In genomic region chr12:123931686-123932321, GRCh38 we compare ENCODE assay signal across 15 cellular contexts. TPM values are rescaled to one million over a fixed set of nuclear protein-coding genes. Genes with fewer than 3 reads are reported as not detected.
A peak's percentile ranks its signal among the peaks of the same experiment; 100 is the strongest.
DNase-seq lines count a peak whose midpoint lies in the region; ATAC-seq, FAIRE-seq and TF ChIP-seq lines count a peak whose summit lies in the region.
"Had no signal": no experiment of that assay in that cellular context is flagged by ENCODE, and none has a peak within 500 bp of the region (broad histone marks: within the 10 kb centered on the region; RNA-seq: fewer than 3 reads in every experiment).

No MANE protein-coding gene starts in this region.

- H3K36me3 ChIP-seq in astrocyte (ENCODE audit: insufficient read depth, low read length), result peaks cover 2% of the 10 kb centered on the region

- no peaks in the 10 kb centered on the region for H3K9me3 ChIP-seq in astrocyte (ENCODE audit: insufficient read depth, low read depth, low read length)
- H3K9me3 ChIP-seq: SJSA1 had no signal

- peaks cover 6% of the 10 kb centered on the region for H3K36me3 Mint-ChIP-seq in activated CD4-positive, alpha-beta T cell treated with anti-CD3 and anti-CD28 coated beads, Interleukin-2, amount 10 ng/mL, durations not matched to agents 7 days and 5 days (ENCODE audit: low read depth)
- peaks cover 13% of the 10 kb centered on the region for H3K36me3 Mint-ChIP-seq in astrocyte (ENCODE audit: low read depth, unreplicated experiment)

- no peak overlapping the region for H3K9ac ChIP-seq in astrocyte (ENCODE audit: low read length)
- H3K9ac ChIP-seq: parathyroid adenoma had no signal

- H3K4me1 Mint-ChIP-seq in activated CD4-positive, alpha-beta T cell treated with anti-CD3 and anti-CD28 coated beads, Interleukin-2, amount 10 ng/mL, durations not matched to agents 7 days and 5 days, result peaks cover 26% of the 10 kb centered on the region
- peaks cover 4% of the 10 kb centered on the region for H3K4me1 Mint-ChIP-seq in astrocyte (ENCODE audit: low read depth, unreplicated experiment)

- no peaks in the 10 kb centered on the region for H3K9me3 Mint-ChIP-seq in activated CD4-positive, alpha-beta T cell treated with anti-CD3 and anti-CD28 coated beads, Interleukin-2, amount 10 ng/mL, durations not matched to agents 7 days and 5 days
- peaks cover 8% of the 10 kb centered on the region for H3K9me3 Mint-ChIP-seq in astrocyte (ENCODE audit: unreplicated experiment)
- H3K9me3 Mint-ChIP-seq: IgD-negative memory B cell had no signal

- H3K4me3 Mint-ChIP-seq in activated CD4-positive, alpha-beta T cell treated with anti-CD3 and anti-CD28 coated beads, Interleukin-2, amount 10 ng/mL, durations not matched to agents 7 days and 5 days, result peak overlapping the region; percentile 50
- peak overlapping the region; percentile 27 for H3K4me3 Mint-ChIP-seq in astrocyte (ENCODE audit: unreplicated experiment)
- H3K4me3 Mint-ChIP-seq: IgD-negative memory B cell had no signal

- H3K27me3 ChIP-seq in astrocyte (ENCODE audit: insufficient read depth, low read length), result no peaks in the 10 kb centered on the region
- H3K27me3 ChIP-seq: SJSA1 had no signal

- H3K4me3 ChIP-seq in astrocyte (ENCODE audit: insufficient read depth, low read depth, low read length), result no peak overlapping the region
- H3K4me3 ChIP-seq: SJSA1 had no signal

- DNase-seq in activated CD4-positive, CD25-positive, alpha-beta regulatory T cell (lab: John Stamatoyannopoulos, UW), result no peak
- DNase-seq in activated CD4-positive, alpha-beta T cell treated with anti-CD3 and anti-CD28 coated beads, Interleukin-2, amount 10 ng/mL, durations not matched to agents 7 days and 5 days, result peak; percentile 65
- DNase-seq in astrocyte (ENCODE audit: low read depth), result no peak
- DNase-seq in stimulated activated CD8-positive, alpha-beta memory T cell treated with anti-CD3 and anti-CD28 coated beads, Interleukin-4, amount 100 ng/mL, for 48 hours, result peak; percentile 47
- DNase-seq: cerebellar nuclear complex, DMS 273 treated with DMSO at 0.1 percent for 48 hours, mesendoderm had no signal

- peak; percentile 60 to 65 for ATAC-seq in activated CD4-positive, CD25-positive, alpha-beta regulatory T cell treated with anti-CD3 and anti-CD28 coated beads, Interleukin-2, amount 50 U/mL, for 24 hours
- no peak for ATAC-seq in GM21529 (IDR thresholded peaks at IDR 0.05; ENCODE audit: unreplicated experiment)
- no peak for ATAC-seq in HG02885 (IDR thresholded peaks at IDR 0.05; ENCODE audit: poor library complexity, unreplicated experiment)
- no peak for ATAC-seq in HG02798 (IDR thresholded peaks at IDR 0.05; ENCODE audit: poor library complexity, unreplicated experiment)

- H3K27me3 Mint-ChIP-seq in activated CD4-positive, alpha-beta T cell treated with anti-CD3 and anti-CD28 coated beads, Interleukin-2, amount 10 ng/mL, durations not matched to agents 7 days and 5 days, result peaks cover 3% of the 10 kb centered on the region
- H3K27me3 Mint-ChIP-seq in astrocyte (ENCODE audit: low read depth, unreplicated experiment), result peaks cover 16% of the 10 kb centered on the region

- POLR2A ChIA-PET in activated CD4-positive, alpha-beta T cell treated with anti-CD3 and anti-CD28 coated beads, Interleukin-2, amount 10 ng/mL, durations not matched to agents 7 days and 5 days (lab: Charles Lee), result no interaction called here

- no peak overlapping the region for H3K27ac ChIP-seq in astrocyte (ENCODE audit: low read depth, low read length)
- H3K27ac ChIP-seq: 22Rv1, parathyroid adenoma, SJSA1 had no signal

- TF ChIP-seq CTCF in astrocyte (IDR thresholded peaks at IDR 0.05; ENCODE audit: insufficient read depth, low read depth, low read length), result no peak

- no peaks in the 10 kb centered on the region for H3K4me1 ChIP-seq in astrocyte (ENCODE audit: insufficient read depth, low read length)
- H3K4me1 ChIP-seq: parathyroid adenoma, SJSA1 had no signal

- H4K20me1 ChIP-seq in astrocyte (ENCODE audit: insufficient read depth, low read length), result no peaks in the 10 kb centered on the region

- H3K79me2 ChIP-seq in astrocyte (ENCODE audit: insufficient read depth, low read length), result no peaks in the 10 kb centered on the region
- H3K79me2 ChIP-seq: parathyroid adenoma had no signal

- CTCF ChIA-PET in activated CD4-positive, alpha-beta T cell treated with anti-CD3 and anti-CD28 coated beads, Interleukin-2, amount 10 ng/mL, durations not matched to agents 7 days and 5 days (lab: Charles Lee), result interaction anchor here (0.6 to 1.9 kb wide), 3 partner anchors 10 to 223 kb away, joined by 3 to 7 read pairs (median 4); no protein-coding TSS in a partner anchor

- H3K4me2 ChIP-seq in astrocyte (ENCODE audit: low read length), result no peak overlapping the region

- FAIRE-seq in astrocyte (lab: Jason Lieb, UNC), result no peak

- H3K27ac Mint-ChIP-seq in activated CD4-positive, alpha-beta T cell treated with anti-CD3 and anti-CD28 coated beads, Interleukin-2, amount 10 ng/mL, durations not matched to agents 7 days and 5 days, result peak overlapping the region; percentile 39
- H3K27ac Mint-ChIP-seq in astrocyte (ENCODE audit: unreplicated experiment), result no peak overlapping the region
- H3K27ac Mint-ChIP-seq: IgD-negative memory B cell had no signal

- no peak overlapping the region for H2AFZ ChIP-seq in astrocyte (ENCODE audit: low read depth, low read length)
- H2AFZ ChIP-seq: parathyroid adenoma had no signal

RNA-seq across cellular contexts. Expression of gene CCDC92, which starts 40.8 kb away (rescaled TPM):
- 10 to 100 TPM; 27.9 to 28.8 TPM for total RNA-seq in activated CD4-positive, alpha-beta T cell treated with anti-CD3 and anti-CD28 coated beads, Interleukin-2, amount 10 ng/mL, durations not matched to agents 7 days and 5 days
- 38.9 and 39.8 TPM in 2 replicates for total RNA-seq in astrocyte

RNA-seq across cellular contexts. Expression of gene ZNF664, which starts 41.2 kb away (rescaled TPM):
- 10 to 100 TPM; 41.3 to 46.6 TPM for total RNA-seq in activated CD4-positive, alpha-beta T cell treated with anti-CD3 and anti-CD28 coated beads, Interleukin-2, amount 10 ng/mL, durations not matched to agents 7 days and 5 days
- 67.3 and 67.6 TPM in 2 replicates for total RNA-seq in astrocyte

Comparison
In these comparisons a context has a peak if more than half of its experiments do, and no peak if none do; other contexts are left out.
1. ATAC-seq: peak in activated CD4-positive, CD25-positive, alpha-beta regulatory T cell treated with anti-CD3 and anti-CD28 coated beads, Interleukin-2, amount 50 U/mL, for 24 hours (2 of 2); none in GM21529 (single experiment), HG02885 (single experiment) and HG02798 (single experiment).
2. DNase-seq: peak in activated CD4-positive, alpha-beta T cell treated with anti-CD3 and anti-CD28 coated beads, Interleukin-2, amount 10 ng/mL, durations not matched to agents 7 days and 5 days (single experiment) and stimulated activated CD8-positive, alpha-beta memory T cell treated with anti-CD3 and anti-CD28 coated beads, Interleukin-4, amount 100 ng/mL, for 48 hours (single experiment); none in activated CD4-positive, CD25-positive, alpha-beta regulatory T cell (0 of 4) and astrocyte (single experiment).